In the genomic region with DNA sequence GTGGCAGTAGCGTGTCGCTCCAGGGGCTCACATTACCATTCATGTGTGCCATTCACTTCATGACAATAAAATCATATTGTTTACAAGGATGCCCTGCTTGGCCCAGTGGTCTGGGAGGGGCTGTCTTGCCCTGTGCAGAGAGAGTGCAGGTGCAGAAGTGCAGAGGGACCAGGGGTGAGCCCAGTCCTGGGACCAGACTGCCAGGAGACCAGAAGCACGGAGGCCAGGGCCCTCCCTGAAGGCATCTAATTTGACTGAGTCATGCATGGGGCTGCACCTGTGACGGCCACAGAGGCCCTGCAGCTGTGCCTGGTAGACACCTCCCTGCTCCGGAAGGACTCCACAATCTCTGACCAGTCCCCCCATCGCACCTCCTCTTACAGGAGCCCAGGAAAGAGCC, we compare ENCODE assay signal across 27 cellular contexts.
"Had no signal": no experiment of that assay in that cellular context is flagged by ENCODE, and none has a peak within 500 bp of the region (broad histone marks: within the 10 kb centered on the region; RNA-seq: fewer than 3 reads in every experiment).

No MANE protein-coding gene starts in this region.

- H3K4me3 ChIP-seq: left lung, lower lobe of right lung, neural progenitor cell, psoas muscle, right lobe of liver, smooth muscle cell, stomach, testis, tibial artery, uterus had no signal

- H3K9me3 ChIP-seq: lower lobe of right lung, neutrophil, psoas muscle, right lobe of liver, testis, tibial artery, uterus had no signal

- DNase-seq: hippocampal formation; left colon; left lung; lower lobe of right lung; mammary epithelial cell; mesenchymal stem cell; naive B cell; natural killer cell; nephron progenitor cell; occipital lobe; psoas muscle; stimulated activated CD4-positive, alpha-beta T cell treated with anti-CD3 and anti-CD28 coated beads, Interleukin-12 subunit alpha, Interleukin-12 subunit beta, amount 100 ng/mL, for 4 hours; stimulated activated CD4-positive, alpha-beta T cell treated with anti-CD3 and anti-CD28 coated beads, Interleukin-15, amount 100 ng/mL, for 24 hours; stimulated activated CD4-positive, alpha-beta T cell treated with anti-CD3 and anti-CD28 coated beads, Interleukin-2, amount 100 ng/mL, for 24 hours; stimulated activated CD4-positive, alpha-beta T cell treated with anti-CD3 and anti-CD28 coated beads, Interleukin-4, amount 100 ng/mL, for 1 hour; stimulated activated naive B cell treated with anti-CD40 and anti-IgM and Interleukin-4, amounts not matched to agents 10 μg/mL and 1 μg/mL and 100 μg/mL, for 72 hours; stimulated activated naive CD8-positive, alpha-beta T cell treated with anti-CD3 and anti-CD28 coated beads, Interleukin-15, Interleukin-2, amounts not matched to agents 100 U/mL and 50 U/mL, for 24 hours; stomach; testis; trophoblast cell; uterus had no signal

- H3K36me3 ChIP-seq: left lung, lower lobe of right lung, neural progenitor cell, neutrophil, right lobe of liver, stomach, tibial artery, uterus had no signal

- H3K27me3 ChIP-seq: left lung, neural progenitor cell, neutrophil, right lobe of liver, stomach, testis, tibial artery, uterus had no signal

- ATAC-seq: left colon; left lung; natural killer cell; psoas muscle; stimulated activated naive B cell treated with anti-CD40 and anti-IgM and Interleukin-4, amounts not matched to agents 10 μg/mL and 1 μg/mL and 100 μg/mL, for 72 hours; stimulated activated naive CD8-positive, alpha-beta T cell treated with anti-CD3 and anti-CD28 coated beads, Interleukin-15, Interleukin-2, amounts not matched to agents 100 U/mL and 50 U/mL, for 24 hours had no signal

- H3K27ac ChIP-seq: left lung, lower lobe of right lung, neural progenitor cell, neutrophil, parathyroid adenoma, psoas muscle, right lobe of liver, stomach, testis, tibial artery, uterus had no signal

- H2AFZ ChIP-seq: neural progenitor cell, parathyroid adenoma had no signal

- H3K9ac ChIP-seq: neural progenitor cell, parathyroid adenoma had no signal

- H3K4me2 ChIP-seq: neural progenitor cell, smooth muscle cell had no signal

- H3K79me2 ChIP-seq: parathyroid adenoma had no signal

- H3K4me1 ChIP-seq: left lung, lower lobe of right lung, neural progenitor cell, parathyroid adenoma, psoas muscle, right lobe of liver, stomach, testis, tibial artery, uterus had no signal
